Comparison of ENCODE assay signal across 8 cellular contexts in the genomic region with DNA sequence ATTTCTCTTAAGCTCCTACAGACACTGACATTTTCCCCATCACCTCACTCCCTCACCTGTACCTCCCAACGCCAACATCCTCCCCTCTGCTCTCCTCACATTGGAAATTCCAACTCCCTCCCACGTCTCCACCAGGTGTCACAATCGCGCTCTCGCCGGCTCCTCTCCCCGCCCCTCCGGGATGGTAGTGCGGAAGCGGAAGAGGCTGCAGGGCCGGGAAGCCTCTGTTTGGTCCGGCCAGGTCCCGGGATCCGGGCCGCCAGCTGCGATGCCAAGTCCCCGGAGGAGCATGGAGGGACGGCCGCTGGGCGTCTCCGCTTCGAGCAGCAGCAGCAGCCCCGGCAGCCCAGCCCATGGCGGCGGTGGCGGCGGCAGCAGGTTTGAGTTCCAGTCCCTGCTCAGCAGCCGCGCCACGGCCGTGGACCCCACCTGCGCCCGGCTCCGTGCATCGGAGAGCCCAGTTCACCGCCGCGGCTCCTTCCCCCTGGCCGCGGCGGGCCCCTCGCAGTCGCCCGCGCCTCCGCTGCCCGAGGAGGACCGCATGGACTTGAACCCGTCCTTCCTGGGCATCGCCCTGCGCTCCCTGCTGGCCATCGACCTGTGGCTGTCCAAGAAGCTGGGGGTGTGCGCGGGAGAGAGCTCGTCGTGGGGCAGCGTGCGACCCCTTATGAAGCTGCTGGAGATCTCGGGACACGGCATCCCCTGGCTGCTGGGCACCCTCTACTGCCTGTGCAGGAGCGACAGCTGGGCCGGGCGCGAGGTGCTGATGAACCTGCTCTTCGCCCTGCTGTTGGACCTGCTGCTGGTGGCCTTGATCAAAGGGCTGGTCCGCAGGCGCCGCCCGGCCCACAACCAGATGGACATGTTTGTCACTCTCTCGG. TPM values are rescaled to one million over a fixed set of nuclear protein-coding genes. Genes with fewer than 3 reads are reported as not detected.
DNase-seq lines count a peak whose midpoint lies in the region; ATAC-seq and TF ChIP-seq lines count a peak whose summit lies in the region.

PLPP6 (plus strand) TSS at position 187 of the 881 bp plus-strand sequence; CDS start at position 269, 82 bp downstream.

- intact Hi-C loops in natural killer cell (cut with micrococcal nuclease) (loop anchor here (1.0 to 10.0 kb wide), 2 partner anchors 17 to 322 kb away; partner anchors contain the start of genes CDC37L1 and JAK2), stomach (cut with DNase I; ENCODE audit: low total_unique reads) (no loop called here)

- H3K4me1 Mint-ChIP-seq in natural killer cell: peaks cover 54 to 60% of the 10 kb centered on the region in 2 donors

- H3K36me3 ChIP-seq in Peyer's patch (no peaks in the 10 kb centered on the region), stomach (no peaks in the 10 kb centered on the region)

- peak within 1 kb of the TSS; percentile 88 to 91 for H3K27ac Mint-ChIP-seq in natural killer cell

- DNase-seq in EH (ENCODE audit: low read depth) (peak; percentile 84), KBM-7 (peak; percentile 74), Peyer's patch (peak; percentile 88 to 95 (median 90)), fibroblast of mammary gland (ENCODE audit: low read depth) (peak; percentile 75), natural killer cell (peak; percentile 66), stomach (peak; percentile 93)
- DNase-seq in activated T-helper 9 cell treated with anti-CD3 and anti-CD28 coated beads, Interleukin-2, amount 50 U/mL, for 16 hours (ENCODE audit: low read depth): peak; percentile 63

- in situ Hi-C loops in KBM-7 (cut with MboI; ENCODE audit: low pct_unique_long_range_greater_than_20kb, low sequenced_read_pairs): no loop called here

- 0 to 3% (median 1%) methylated on average over 40 to 70 of the region's 70 CpGs for WGBS in stomach, 5 donors

- peaks cover 0 to 24% (median 8%) of the 10 kb centered on the region in 4 donors for H3K4me1 ChIP-seq in Peyer's patch
- H3K4me1 ChIP-seq in stomach: peaks cover 41 to 63% (median 50%) of the 10 kb centered on the region in 4 donors

- H3K9me3 ChIP-seq in Peyer's patch (no peaks in the 10 kb centered on the region), stomach (no peaks in the 10 kb centered on the region)

- H3K4me3 Mint-ChIP-seq in natural killer cell: peak within 1 kb of the TSS; percentile 98

- ATAC-seq in GM21723 (IDR thresholded peaks at IDR 0.05; ENCODE audit: unreplicated experiment) (peak; percentile 90), natural killer cell (peak; percentile 78 to 89 (median 87))

- TF ChIP-seq POLR2A in Peyer's patch (IDR thresholded peaks at IDR 0.05) (peak; percentile 74 to 76), stomach (IDR thresholded peaks at IDR 0.05) (peak in 1 of 4 donors; percentile 33)

- TF ChIP-seq EP300 in stomach (IDR thresholded peaks at IDR 0.05): no peak

- H3K9me3 Mint-ChIP-seq in natural killer cell: no peaks in the 10 kb centered on the region

- TF ChIP-seq CTCF in Peyer's patch (IDR thresholded peaks at IDR 0.05) (peak; percentile 15 to 79 (median 60)), fibroblast of mammary gland (conservative IDR thresholded peaks at IDR 0.05; ENCODE audit: control insufficient read depth, insufficient read depth, low read depth, low read length) (peak; percentile 51), natural killer cell (IDR thresholded peaks at IDR 0.05) (peak; percentile 53), stomach (IDR thresholded peaks at IDR 0.05) (peak in 5 of 7 experiments; percentile 41 to 82 (median 60))

- H3K27me3 ChIP-seq in Peyer's patch: no peaks in the 10 kb centered on the region
- no peaks in the 10 kb centered on the region for H3K27me3 ChIP-seq in stomach

- no peaks in the 10 kb centered on the region for H3K36me3 Mint-ChIP-seq in natural killer cell

- peaks cover 0 to 5% of the 10 kb centered on the region in 2 donors for H3K27me3 Mint-ChIP-seq in natural killer cell (ENCODE audit: low read depth in 2 of 2)

- H3K27ac ChIP-seq in Peyer's patch (peak within 1 kb of the TSS; percentile 85 to 89 (median 88)), stomach (peak within 1 kb of the TSS; percentile 88 to 96 (median 93))

- H3K4me3 ChIP-seq in Peyer's patch (peak within 1 kb of the TSS; percentile 72 to 87 (median 78)), fibroblast of mammary gland (ENCODE audit: control insufficient read depth, low read depth, low read length) (peak within 1 kb of the TSS; percentile 66), stomach (peak within 1 kb of the TSS; percentile 69 to 95 (median 77))

RNA-seq across cellular contexts. Expression of gene PLPP6, which starts in this region (rescaled TPM):
- total RNA-seq in Peyer's patch (10 to 100 TPM in 3 of 4 donors, 1 to 10 TPM in 1; 7.4 to 27.0 (median 19.7) TPM), natural killer cell (1 to 10 TPM; 3.7 to 5.6 (median 3.8) TPM), stomach (10 to 100 TPM in 1 of 5 donors, 1 to 10 TPM in 3, not detected in 1; 6.7 to 11.0 (median 8.1) TPM)
- 1 to 10 TPM; 3.5 to 6.6 (median 5.2) TPM for polyA plus RNA-seq in stomach

Comparison
In these comparisons a context has a peak if more than half of its experiments do, and no peak if none do; other contexts are left out.
1. Peak in every context shown above with its lines: DNase-seq, ATAC-seq, H3K4me3 ChIP-seq and H3K27ac ChIP-seq.